ENCODE assay signal across 10 cellular contexts in genomic region chr19:40598918-40599307, GRCh38. TPM values are rescaled to one million over a fixed set of nuclear protein-coding genes. Genes with fewer than 3 reads are reported as not detected.
DNase-seq lines count a peak whose midpoint lies in the region; ATAC-seq and TF ChIP-seq lines count a peak whose summit lies in the region.
"Had no signal": no experiment of that assay in that cellular context is flagged by ENCODE, and none has a peak within 500 bp of the region (broad histone marks: within the 10 kb centered on the region; RNA-seq: fewer than 3 reads in every experiment).

No MANE protein-coding gene starts in this region.

- DNase-seq in activated T-cell treated with anti-CD3 and anti-CD28 coated beads, Interleukin-2, amount 50 U/mL, for 24 hours, result peak; percentile 47
- DNase-seq in activated T-cell treated with anti-CD3 and anti-CD28 coated beads, Interleukin-2, amount 50 U/mL, for 4 hours, result no peak
- no peak for DNase-seq in IMR-90
- peak; percentile 50 for DNase-seq in endodermal cell
- DNase-seq in gastrocnemius medialis, result no peak
- DNase-seq in mucosa of gallbladder (ENCODE audit: low spot score), result no peak
- DNase-seq in NCI-H524 (lab: John Stamatoyannopoulos, UW), result no peak
- no peak for DNase-seq in GM20000 (ENCODE audit: low spot score)

- H2BK5ac ChIP-seq in IMR-90 (ENCODE audit: low read depth, low read length, poor library complexity, severe bottlenecking), result no peak overlapping the region

- H2BK120ac ChIP-seq in IMR-90 (ENCODE audit: low read depth, low read length), result no peak overlapping the region

- H3K4me2 ChIP-seq in IMR-90 (ENCODE audit: low read depth, low read length), result no peak overlapping the region; the same call in 1 of the 2 replicates

- no peak overlapping the region for H3K9ac ChIP-seq in IMR-90 (ENCODE audit: low read depth, low read length)
- H3K9ac ChIP-seq in endodermal cell (ENCODE audit: extremely low read depth, low read length, poor library complexity, severe bottlenecking), result no peak overlapping the region
- H3K9ac ChIP-seq: parathyroid adenoma had no signal

- H3K79me1 ChIP-seq in IMR-90 (ENCODE audit: low read depth in 1 of 2, low read length in 2 of 2), result peaks cover 0 to 15% of the 10 kb centered on the region in 2 experiments; a peak in 3 of 4 replicates

- H4K5ac ChIP-seq in IMR-90 (ENCODE audit: low read depth, low read length), result no peak overlapping the region

- no peak overlapping the region for H3K18ac ChIP-seq in IMR-90 (ENCODE audit: low read depth, low read length)

- in situ Hi-C loops in IMR-90 (cut with MboI; ENCODE audit: low sequenced_read_pairs), result loop anchor here (5.0 kb wide), 1 partner anchor 62 kb away; no protein-coding TSS in a partner anchor
- in situ Hi-C loops in gastrocnemius medialis (cut with MboI; ENCODE audit: low sequenced_read_pairs in 4 of 4), result loop anchor here in 2 of 4 donors (10.0 kb wide), 1 partner anchor 64 kb away; no protein-coding TSS in a partner anchor

- H4K91ac ChIP-seq in IMR-90 (ENCODE audit: insufficient read depth, low read depth, low read length), result no peak overlapping the region

- POLR2A ChIA-PET in IMR-90 (lab: Charles Lee; ENCODE audit: unreplicated experiment), result no interaction called here

- peaks cover 6% of the 10 kb centered on the region; the same call in 1 of the 2 replicates for H3K9me1 ChIP-seq in IMR-90 (ENCODE audit: insufficient read depth, low read length)

- CTCF ChIA-PET in IMR-90 (lab: Yijun Ruan, JAX), result no interaction called here

- no peaks in the 10 kb centered on the region for H3K36me3 Mint-ChIP-seq in activated T-cell treated with anti-CD3 and anti-CD28 coated beads, Interleukin-2, amount 50 U/mL, for 24 hours (ENCODE audit: low read depth)
- no peaks in the 10 kb centered on the region for H3K36me3 Mint-ChIP-seq in activated T-cell treated with anti-CD3 and anti-CD28 coated beads, Interleukin-2, amount 50 U/mL, for 4 hours (ENCODE audit: insufficient read depth)
- H3K36me3 Mint-ChIP-seq in endodermal cell (ENCODE audit: low read depth), result no peaks in the 10 kb centered on the region

- no peaks in the 10 kb centered on the region for H3K9me3 ChIP-seq in IMR-90 (ENCODE audit: control insufficient read depth, insufficient read depth, low read length)
- H3K9me3 ChIP-seq in endodermal cell (ENCODE audit: control insufficient read depth, low read length), result no peaks in the 10 kb centered on the region
- no peaks in the 10 kb centered on the region for H3K9me3 ChIP-seq in gastrocnemius medialis
- H3K9me3 ChIP-seq: breast epithelium had no signal

- peaks cover 45% of the 10 kb centered on the region for H3K27me3 Mint-ChIP-seq in activated T-cell treated with anti-CD3 and anti-CD28 coated beads, Interleukin-2, amount 50 U/mL, for 24 hours
- H3K27me3 Mint-ChIP-seq in activated T-cell treated with anti-CD3 and anti-CD28 coated beads, Interleukin-2, amount 50 U/mL, for 4 hours (ENCODE audit: low read depth), result peaks cover 37% of the 10 kb centered on the region
- H3K27me3 Mint-ChIP-seq in endodermal cell (ENCODE audit: insufficient read depth), result peaks cover 76% of the 10 kb centered on the region

- no peak for TF ChIP-seq POLR2A in IMR-90 (IDR thresholded peaks at IDR 0.05; ENCODE audit: low read depth, low read length)
- TF ChIP-seq POLR2A in gastrocnemius medialis (IDR thresholded peaks at IDR 0.05), result no peak

- no peak overlapping the region for H2BK20ac ChIP-seq in IMR-90 (ENCODE audit: low read depth, low read length)

- H2AK9ac ChIP-seq in IMR-90 (replicated peaks; ENCODE audit: low read depth, low read length, poor library complexity), result peak overlapping the region; percentile 46

- TF ChIP-seq RAD21 in IMR-90 (IDR thresholded peaks at IDR 0.05; ENCODE audit: low read length), result no peak

- no peaks in the 10 kb centered on the region for H3K36me3 ChIP-seq in IMR-90 (ENCODE audit: control insufficient read depth, insufficient read depth, low read length)
- no peaks in the 10 kb centered on the region for H3K36me3 ChIP-seq in endodermal cell (ENCODE audit: control insufficient read depth, insufficient read depth, low read length)
- no peaks in the 10 kb centered on the region for H3K36me3 ChIP-seq in gastrocnemius medialis
- H3K36me3 ChIP-seq: breast epithelium had no signal

- TF ChIP-seq CTCF in IMR-90 (conservative IDR thresholded peaks at IDR 0.05; ENCODE audit: low read depth, low read length) (no peak), endodermal cell (conservative IDR thresholded peaks at IDR 0.05) (no peak), gastrocnemius medialis (IDR thresholded peaks at IDR 0.05 in 4 of 5, conservative IDR thresholded peaks at IDR 0.05 in 1 of 5) (no peak), GM20000 (IDR thresholded peaks at IDR 0.05; ENCODE audit: extremely low read depth, missing control alignments) (no peak)

- H3K4ac ChIP-seq in IMR-90 (ENCODE audit: low read depth, low read length), result no peak overlapping the region

- no peaks in the 10 kb centered on the region for H3K9me3 Mint-ChIP-seq in activated T-cell treated with anti-CD3 and anti-CD28 coated beads, Interleukin-2, amount 50 U/mL, for 24 hours
- no peaks in the 10 kb centered on the region for H3K9me3 Mint-ChIP-seq in activated T-cell treated with anti-CD3 and anti-CD28 coated beads, Interleukin-2, amount 50 U/mL, for 4 hours
- no peaks in the 10 kb centered on the region for H3K9me3 Mint-ChIP-seq in endodermal cell

- H3K4me1 ChIP-seq in IMR-90 (ENCODE audit: control insufficient read depth, insufficient read depth, low read length) (peaks cover 16% of the 10 kb centered on the region), endodermal cell (ENCODE audit: control insufficient read depth, insufficient read depth, low read length) (peaks cover 12% of the 10 kb centered on the region), gastrocnemius medialis (peaks cover 27 to 34% of the 10 kb centered on the region in 2 donors)

- dilution Hi-C loops in IMR-90 (cut with HindIII; ENCODE audit: low sequenced_read_pairs, unreplicated experiment), result no loop called here

- intact Hi-C loops in IMR-90 (cut with micrococcal nuclease), result loop anchor here (1.0 to 10.0 kb wide), 10 partner anchors 50 to 464 kb away; partner anchors contain the start of genes C19orf47, PLD3 and SERTAD3
- intact Hi-C loops in gastrocnemius medialis (cut with DNase I; ENCODE audit: low total_unique reads), result loop anchor here (1.0 to 2.0 kb wide), 3 partner anchors 50 to 294 kb away; no protein-coding TSS in a partner anchor

- H2AFZ ChIP-seq in IMR-90 (replicated peaks; ENCODE audit: low read length, poor library complexity), result no peak overlapping the region

- BruUV-seq in IMR-90 (replicated peaks; lab: Mats Ljungman, UMichigan), result no TSS peak

- no peak overlapping the region for H3K27ac Mint-ChIP-seq in activated T-cell treated with anti-CD3 and anti-CD28 coated beads, Interleukin-2, amount 50 U/mL, for 24 hours
- H3K27ac Mint-ChIP-seq in endodermal cell, result no peak overlapping the region

- no peak overlapping the region for H3K14ac ChIP-seq in IMR-90 (replicated peaks; ENCODE audit: low read depth, low read length)

- H3K4me3 ChIP-seq in IMR-90 (ENCODE audit: insufficient read depth, low read depth, low read length), result no peak overlapping the region
- no peak overlapping the region for H3K4me3 ChIP-seq in endodermal cell (ENCODE audit: low read length)
- H3K4me3 ChIP-seq in gastrocnemius medialis, result no peak overlapping the region

- H2BK15ac ChIP-seq in IMR-90 (ENCODE audit: low read depth, low read length), result no peak overlapping the region

- no peaks in the 10 kb centered on the region for H3K27me3 ChIP-seq in IMR-90 (ENCODE audit: control insufficient read depth, insufficient read depth, low read length)
- H3K27me3 ChIP-seq in endodermal cell (ENCODE audit: control insufficient read depth, insufficient read depth, low read length, poor library complexity, severe bottlenecking), result peaks cover 53% of the 10 kb centered on the region
- peaks cover 40 to 54% (median 42%) of the 10 kb centered on the region in 3 donors for H3K27me3 ChIP-seq in gastrocnemius medialis

- H4K8ac ChIP-seq in IMR-90 (ENCODE audit: low read depth in 2 of 2, low read length in 2 of 2), result no peak overlapping the region

- no peak overlapping the region for H3K23ac ChIP-seq in IMR-90 (ENCODE audit: low read depth, low read length)

- H3K4me1 Mint-ChIP-seq in activated T-cell treated with anti-CD3 and anti-CD28 coated beads, Interleukin-2, amount 50 U/mL, for 24 hours (ENCODE audit: low read depth), result peaks cover 59% of the 10 kb centered on the region
- H3K4me1 Mint-ChIP-seq in activated T-cell treated with anti-CD3 and anti-CD28 coated beads, Interleukin-2, amount 50 U/mL, for 4 hours (ENCODE audit: low read depth), result peaks cover 60% of the 10 kb centered on the region
- H3K4me1 Mint-ChIP-seq in endodermal cell, result peaks cover 17% of the 10 kb centered on the region

- WGBS in IMR-90 (ENCODE audit: extremely low coverage in 2 of 2, insufficient read length in 1 of 2), 2 experiments, result no CpG with 5 or more reads among the region's 15 CpGs
- 19 to 50% methylated on average over 2 to 14 of the region's 15 CpGs for WGBS in endodermal cell (ENCODE audit: insufficient coverage in 1 of 2, insufficient read length in 1 of 2), 2 experiments

- H2AK5ac ChIP-seq in IMR-90 (ENCODE audit: low read depth, low read length), result no peak overlapping the region

- H4K20me1 ChIP-seq in IMR-90 (ENCODE audit: insufficient read depth, low read length), result peaks cover 9% of the 10 kb centered on the region; the same call in 1 of the 2 replicates

- H3K27ac ChIP-seq in IMR-90 (ENCODE audit: insufficient read depth, low read length) (no peak overlapping the region), endodermal cell (ENCODE audit: low read depth, low read length) (no peak overlapping the region), gastrocnemius medialis (peak overlapping the region; percentile 63 to 76 (median 75))
- H3K27ac ChIP-seq: parathyroid adenoma had no signal

- H3K56ac ChIP-seq in IMR-90 (ENCODE audit: extremely low read depth, insufficient read depth, low read length), result no peak overlapping the region

- no peak overlapping the region for H3K4me3 Mint-ChIP-seq in activated T-cell treated with anti-CD3 and anti-CD28 coated beads, Interleukin-2, amount 50 U/mL, for 24 hours
- no peak overlapping the region for H3K4me3 Mint-ChIP-seq in activated T-cell treated with anti-CD3 and anti-CD28 coated beads, Interleukin-2, amount 50 U/mL, for 4 hours
- H3K4me3 Mint-ChIP-seq in endodermal cell, result no peak overlapping the region

- ATAC-seq in activated T-cell treated with anti-CD3 and anti-CD28 coated beads, Interleukin-2, amount 50 U/mL, for 4 hours, result no peak
- no peak for ATAC-seq in IMR-90 (ENCODE audit: low read depth)
- ATAC-seq in gastrocnemius medialis, result no peak

RNA-seq across cellular contexts. Expression of gene LTBP4, which starts 2.3 kb away (rescaled TPM):
- total RNA-seq in activated T-cell treated with anti-CD3 and anti-CD28 coated beads, Interleukin-2, amount 50 U/mL, for 4 hours, result 100 to 1,000 TPM; 210 to 251 (median 213) TPM
- total RNA-seq in IMR-90 (2012; rRNA removed), result 4.4 and 14.7 TPM in 2 replicates
- 61.6 and 70.3 TPM in 2 replicates for polyA plus RNA-seq in IMR-90 (2012; rRNA removed)
- polyA plus RNA-seq in IMR-90 (2012; cell fraction: cytosol; rRNA removed), result 121 and 133 TPM in 2 replicates
- 202 and 477 TPM in 2 replicates for polyA plus RNA-seq in IMR-90 (2012; cell fraction: nucleus; rRNA removed; ENCODE audit: low replicate concordance)
- total RNA-seq in endodermal cell, result 100 to 1,000 TPM; 104 to 133 TPM
- polyA plus RNA-seq in endodermal cell (2013, experiment 1 of 2), result 219 TPM
- polyA plus RNA-seq in endodermal cell (2013, experiment 2 of 2), result 194 TPM
- total RNA-seq in gastrocnemius medialis, result 10 to 100 TPM; 34.4 to 46.7 (median 40.5) TPM
- 225 TPM for total RNA-seq in mucosa of gallbladder

RNA-seq across cellular contexts. Expression of gene SHKBP1, which starts 22.2 kb away (rescaled TPM):
- 10 to 100 TPM; 80.1 to 86.1 (median 84.8) TPM for total RNA-seq in activated T-cell treated with anti-CD3 and anti-CD28 coated beads, Interleukin-2, amount 50 U/mL, for 4 hours
- 15.6 and 16.1 TPM in 2 replicates for total RNA-seq in IMR-90 (2012; rRNA removed)
- 94.0 and 108 TPM in 2 replicates for polyA plus RNA-seq in IMR-90 (2012; rRNA removed)
- polyA plus RNA-seq in IMR-90 (2012; cell fraction: cytosol; rRNA removed), result 70.5 and 114 TPM in 2 replicates
- polyA plus RNA-seq in IMR-90 (2012; cell fraction: nucleus; rRNA removed; ENCODE audit: low replicate concordance), result 124 and 239 TPM in 2 replicates
- 100 to 1,000 TPM; 110 TPM for total RNA-seq in endodermal cell
- 90.9 TPM for polyA plus RNA-seq in endodermal cell (2013, experiment 1 of 2)
- polyA plus RNA-seq in endodermal cell (2013, experiment 2 of 2), result 81.4 TPM
- 10 to 100 TPM; 11.1 to 24.5 (median 23.6) TPM for total RNA-seq in gastrocnemius medialis
- total RNA-seq in mucosa of gallbladder, result 80.9 TPM

Comparison
In these comparisons a context has a peak if more than half of its experiments do, and no peak if none do; other contexts are left out.
1. DNase-seq: peak in activated T-cell treated with anti-CD3 and anti-CD28 coated beads, Interleukin-2, amount 50 U/mL, for 24 hours (single experiment) and endodermal cell (single experiment); none in activated T-cell treated with anti-CD3 and anti-CD28 coated beads, Interleukin-2, amount 50 U/mL, for 4 hours (single experiment), IMR-90 (single experiment), gastrocnemius medialis (0 of 2), mucosa of gallbladder (single experiment), NCI-H524 (0 of 2) and GM20000 (single experiment).
2. H3K27ac ChIP-seq: peak in gastrocnemius medialis (4 of 4); none in IMR-90 (single experiment) and endodermal cell (single experiment).